In genomic region chr22:37625737-37626136, GRCh38 we compare ENCODE assay signal across 13 cellular contexts. TPM values are rescaled to one million over a fixed set of nuclear protein-coding genes. Genes with fewer than 3 reads are reported as not detected.
DNase-seq lines count a peak whose midpoint lies in the region; ATAC-seq and TF ChIP-seq lines count a peak whose summit lies in the region.
"Had no signal": no experiment of that assay in that cellular context is flagged by ENCODE, and none has a peak within 500 bp of the region (broad histone marks: within the 10 kb centered on the region; RNA-seq: fewer than 3 reads in every experiment).

No MANE protein-coding gene starts in this region.

- H3K27ac ChIP-seq in muscle layer of colon (ENCODE audit: low read depth, low read length) (peak overlapping the region; percentile 88), thoracic aorta (peak overlapping the region; percentile 64 to 66)
- H3K27ac ChIP-seq: SJSA1 had no signal

- H3K9me3 ChIP-seq in adipocyte (ENCODE audit: control insufficient read depth, low read length) = no peaks in the 10 kb centered on the region
- no peaks in the 10 kb centered on the region for H3K9me3 ChIP-seq in muscle layer of colon (ENCODE audit: low read length)
- H3K9me3 ChIP-seq in thoracic aorta = no peaks in the 10 kb centered on the region
- H3K9me3 ChIP-seq: MG63, SJSA1 had no signal

- peaks cover 32% of the 10 kb centered on the region for H3K4me1 ChIP-seq in adipocyte (ENCODE audit: control insufficient read depth, insufficient read depth, low read length)
- H3K4me1 ChIP-seq in muscle layer of colon (ENCODE audit: insufficient read depth, low read length) = peaks cover 44% of the 10 kb centered on the region
- peaks cover 14 to 23% of the 10 kb centered on the region in 2 donors for H3K4me1 ChIP-seq in thoracic aorta (ENCODE audit: control insufficient read depth in 1 of 2, low read depth in 2 of 2)
- H3K4me1 ChIP-seq: SJSA1 had no signal

- no peak for TF ChIP-seq CTCF in thoracic aorta (IDR thresholded peaks at IDR 0.05)

- H3K9ac ChIP-seq in adipocyte (ENCODE audit: low read length) (peak overlapping the region; percentile 77), muscle layer of colon (ENCODE audit: low read length) (peak overlapping the region; percentile 41)

- peak; percentile 57 for DNase-seq in activated CD8-positive, alpha-beta memory T cell treated with anti-CD3 and anti-CD28 coated beads for 24 hours
- no peak for DNase-seq in activated CD8-positive, alpha-beta memory T cell treated with anti-CD3 and anti-CD28 coated beads, Interleukin-2, amount 50 U/mL, for 48 hours
- DNase-seq in adipocyte (ENCODE audit: low read depth) = no peak
- no peak for DNase-seq in thoracic aorta (ENCODE audit: low spot score)
- no peak for DNase-seq in NK-92 treated with Interleukin-12 subunit alpha and Interleukin-12 subunit beta, amount 100 ng/mL, for 24 hours (lab: John Stamatoyannopoulos, UW)
- DNase-seq in NCI-H1694 treated with DMSO at 0.1 percent for 48 hours (lab: John Stamatoyannopoulos, UW) = no peak
- DNase-seq: NCI-H510A had no signal

- H3K27me3 ChIP-seq in adipocyte (replicated peaks; ENCODE audit: control insufficient read depth, insufficient read depth, low read length) (no peaks in the 10 kb centered on the region), muscle layer of colon (ENCODE audit: control insufficient read depth in 1 of 2, insufficient read depth in 2 of 2, low read length in 2 of 2) (no peaks in the 10 kb centered on the region), thoracic aorta (replicated peaks; ENCODE audit: insufficient read depth) (no peaks in the 10 kb centered on the region)
- H3K27me3 ChIP-seq: MG63, SJSA1 had no signal

- no peak for ATAC-seq in thoracic aorta (ENCODE audit: insufficient number of reproducible peaks, low FRiP score, low read depth)
- ATAC-seq in GM19463 (IDR thresholded peaks at IDR 0.05; ENCODE audit: unreplicated experiment) = no peak
- ATAC-seq: WTC11 had no signal

- peaks cover 29% of the 10 kb centered on the region for H3K36me3 ChIP-seq in adipocyte (ENCODE audit: control insufficient read depth, insufficient read depth, low read length, severe bottlenecking)
- H3K36me3 ChIP-seq in muscle layer of colon (ENCODE audit: insufficient read depth, low read length) = peaks cover 32% of the 10 kb centered on the region
- H3K36me3 ChIP-seq in thoracic aorta = peaks cover 16% of the 10 kb centered on the region

- no peak overlapping the region for H3K4me3 ChIP-seq in adipocyte (ENCODE audit: low read length)
- no peak overlapping the region for H3K4me3 ChIP-seq in muscle layer of colon (ENCODE audit: low read depth in 1 of 2, low read length in 2 of 2)
- H3K4me3 ChIP-seq in thoracic aorta = no peak overlapping the region
- H3K4me3 ChIP-seq: MG63, SJSA1 had no signal

RNA-seq across cellular contexts. Expression of gene SH3BP1, which starts 13.7 kb away (rescaled TPM):
- total RNA-seq in thoracic aorta = 10 to 100 TPM in 1 of 2 donors, 1 to 10 TPM in 1; 5.6 to 14.2 TPM

RNA-seq across cellular contexts. Expression of gene GGA1, which starts 17.1 kb away (rescaled TPM):
- 10 to 100 TPM; 59.9 to 61.2 TPM for total RNA-seq in thoracic aorta

RNA-seq across cellular contexts. Expression of gene PDXP, which starts 32.8 kb away (rescaled TPM):
- total RNA-seq in thoracic aorta = 10 to 100 TPM in 1 of 2 donors, 1 to 10 TPM in 1; 6.3 to 13.8 TPM

RNA-seq across cellular contexts. Expression of gene LGALS2, which starts 45.9 kb away (rescaled TPM):
- total RNA-seq in thoracic aorta = not detected
- total RNA-seq: lung microvascular endothelial cell, SJSA1 had no signal

RNA-seq across cellular contexts. Expression of gene LGALS1, which starts 49.7 kb away (rescaled TPM):
- 1,000 to 10,000 TPM; 1,470 to 1,957 TPM for total RNA-seq in thoracic aorta
